ENCODE assay signal across 1 cellular context in genomic region chr2:27071277-27071989, GRCh38.
TF ChIP-seq lines count a peak whose summit lies in the region.

TSS of gene OST4 (minus strand) at chr2:27071654.

TF ChIP-seq in WTC11, 78 proteins besides CTCF, POLR2A, EP300 and RAD21 (continued from another document):
- TF ChIP-seq AFF4 (CRISPR knock-in tag; IDR thresholded peaks at IDR 0.05; ENCODE audit: borderline replicate concordance) (no peak), CREM (CRISPR knock-in tag; IDR thresholded peaks at IDR 0.05) (peak; percentile 85; the same call in 1 of the 2 replicates), ZNF232 (CRISPR knock-in tag; IDR thresholded peaks at IDR 0.05) (peak; percentile 79), ZNF416 (CRISPR knock-in tag; IDR thresholded peaks at IDR 0.05) (0 out of 2 replicates have a peak, but pooled peaks have one; percentile 28), FOXP4 (CRISPR knock-in tag; IDR thresholded peaks at IDR 0.05) (peak; percentile 66; the same call in 1 of the 2 replicates), E2F5 (CRISPR knock-in tag; IDR thresholded peaks at IDR 0.05) (peak; percentile 84; the same call in 1 of the 2 replicates), ZNF121 (CRISPR knock-in tag; IDR thresholded peaks at IDR 0.05) (no peak), SP1 (CRISPR knock-in tag; conservative IDR thresholded peaks at IDR 0.05) (peak; percentile 90), NR2C2 (CRISPR knock-in tag; IDR thresholded peaks at IDR 0.05) (no peak), SMAD3 (CRISPR knock-in tag; IDR thresholded peaks at IDR 0.05; ENCODE audit: borderline replicate concordance) (no peak), ATF2 (CRISPR knock-in tag; IDR thresholded peaks at IDR 0.05; ENCODE audit: borderline replicate concordance, low read depth) (no peak), ESRRA (CRISPR knock-in tag; IDR thresholded peaks at IDR 0.05; ENCODE audit: borderline replicate concordance) (peak; percentile 51; the same call in 1 of the 2 replicates), MXD4 (CRISPR knock-in tag; IDR thresholded peaks at IDR 0.05; ENCODE audit: borderline replicate concordance) (no peak)
- TF ChIP-seq, protein P1, sequence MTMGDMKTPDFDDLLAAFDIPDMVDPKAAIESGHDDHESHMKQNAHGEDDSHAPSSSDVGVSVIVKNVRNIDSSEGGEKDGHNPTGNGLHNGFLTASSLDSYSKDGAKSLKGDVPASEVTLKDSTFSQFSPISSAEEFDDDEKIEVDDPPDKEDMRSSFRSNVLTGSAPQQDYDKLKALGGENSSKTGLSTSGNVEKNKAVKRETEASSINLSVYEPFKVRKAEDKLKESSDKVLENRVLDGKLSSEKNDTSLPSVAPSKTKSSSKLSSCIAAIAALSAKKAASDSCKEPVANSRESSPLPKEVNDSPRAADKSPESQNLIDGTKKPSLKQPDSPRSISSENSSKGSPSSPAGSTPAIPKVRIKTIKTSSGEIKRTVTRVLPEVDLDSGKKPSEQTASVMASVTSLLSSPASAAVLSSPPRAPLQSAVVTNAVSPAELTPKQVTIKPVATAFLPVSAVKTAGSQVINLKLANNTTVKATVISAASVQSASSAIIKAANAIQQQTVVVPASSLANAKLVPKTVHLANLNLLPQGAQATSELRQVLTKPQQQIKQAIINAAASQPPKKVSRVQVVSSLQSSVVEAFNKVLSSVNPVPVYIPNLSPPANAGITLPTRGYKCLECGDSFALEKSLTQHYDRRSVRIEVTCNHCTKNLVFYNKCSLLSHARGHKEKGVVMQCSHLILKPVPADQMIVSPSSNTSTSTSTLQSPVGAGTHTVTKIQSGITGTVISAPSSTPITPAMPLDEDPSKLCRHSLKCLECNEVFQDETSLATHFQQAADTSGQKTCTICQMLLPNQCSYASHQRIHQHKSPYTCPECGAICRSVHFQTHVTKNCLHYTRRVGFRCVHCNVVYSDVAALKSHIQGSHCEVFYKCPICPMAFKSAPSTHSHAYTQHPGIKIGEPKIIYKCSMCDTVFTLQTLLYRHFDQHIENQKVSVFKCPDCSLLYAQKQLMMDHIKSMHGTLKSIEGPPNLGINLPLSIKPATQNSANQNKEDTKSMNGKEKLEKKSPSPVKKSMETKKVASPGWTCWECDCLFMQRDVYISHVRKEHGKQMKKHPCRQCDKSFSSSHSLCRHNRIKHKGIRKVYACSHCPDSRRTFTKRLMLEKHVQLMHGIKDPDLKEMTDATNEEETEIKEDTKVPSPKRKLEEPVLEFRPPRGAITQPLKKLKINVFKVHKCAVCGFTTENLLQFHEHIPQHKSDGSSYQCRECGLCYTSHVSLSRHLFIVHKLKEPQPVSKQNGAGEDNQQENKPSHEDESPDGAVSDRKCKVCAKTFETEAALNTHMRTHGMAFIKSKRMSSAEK (CRISPR knock-in tag; IDR thresholded peaks at IDR 0.05; ENCODE audit: borderline replicate concordance), result no peak
- TF ChIP-seq, protein P2, sequence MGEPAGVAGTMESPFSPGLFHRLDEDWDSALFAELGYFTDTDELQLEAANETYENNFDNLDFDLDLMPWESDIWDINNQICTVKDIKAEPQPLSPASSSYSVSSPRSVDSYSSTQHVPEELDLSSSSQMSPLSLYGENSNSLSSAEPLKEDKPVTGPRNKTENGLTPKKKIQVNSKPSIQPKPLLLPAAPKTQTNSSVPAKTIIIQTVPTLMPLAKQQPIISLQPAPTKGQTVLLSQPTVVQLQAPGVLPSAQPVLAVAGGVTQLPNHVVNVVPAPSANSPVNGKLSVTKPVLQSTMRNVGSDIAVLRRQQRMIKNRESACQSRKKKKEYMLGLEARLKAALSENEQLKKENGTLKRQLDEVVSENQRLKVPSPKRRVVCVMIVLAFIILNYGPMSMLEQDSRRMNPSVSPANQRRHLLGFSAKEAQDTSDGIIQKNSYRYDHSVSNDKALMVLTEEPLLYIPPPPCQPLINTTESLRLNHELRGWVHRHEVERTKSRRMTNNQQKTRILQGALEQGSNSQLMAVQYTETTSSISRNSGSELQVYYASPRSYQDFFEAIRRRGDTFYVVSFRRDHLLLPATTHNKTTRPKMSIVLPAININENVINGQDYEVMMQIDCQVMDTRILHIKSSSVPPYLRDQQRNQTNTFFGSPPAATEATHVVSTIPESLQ (CRISPR knock-in tag; IDR thresholded peaks at IDR 0.05), result no peak
- TF ChIP-seq, protein P3, sequence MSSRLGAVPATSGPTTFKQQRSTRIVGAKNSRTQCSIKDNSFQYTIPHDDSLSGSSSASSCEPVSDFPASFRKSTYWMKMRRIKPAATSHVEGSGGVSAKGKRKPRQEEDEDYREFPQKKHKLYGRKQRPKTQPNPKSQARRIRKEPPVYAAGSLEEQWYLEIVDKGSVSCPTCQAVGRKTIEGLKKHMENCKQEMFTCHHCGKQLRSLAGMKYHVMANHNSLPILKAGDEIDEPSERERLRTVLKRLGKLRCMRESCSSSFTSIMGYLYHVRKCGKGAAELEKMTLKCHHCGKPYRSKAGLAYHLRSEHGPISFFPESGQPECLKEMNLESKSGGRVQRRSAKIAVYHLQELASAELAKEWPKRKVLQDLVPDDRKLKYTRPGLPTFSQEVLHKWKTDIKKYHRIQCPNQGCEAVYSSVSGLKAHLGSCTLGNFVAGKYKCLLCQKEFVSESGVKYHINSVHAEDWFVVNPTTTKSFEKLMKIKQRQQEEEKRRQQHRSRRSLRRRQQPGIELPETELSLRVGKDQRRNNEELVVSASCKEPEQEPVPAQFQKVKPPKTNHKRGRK (CRISPR knock-in tag; IDR thresholded peaks at IDR 0.05; ENCODE audit: borderline replicate concordance), result no peak
